Comparison of ENCODE assay signal across 16 cellular contexts in the genomic region with DNA sequence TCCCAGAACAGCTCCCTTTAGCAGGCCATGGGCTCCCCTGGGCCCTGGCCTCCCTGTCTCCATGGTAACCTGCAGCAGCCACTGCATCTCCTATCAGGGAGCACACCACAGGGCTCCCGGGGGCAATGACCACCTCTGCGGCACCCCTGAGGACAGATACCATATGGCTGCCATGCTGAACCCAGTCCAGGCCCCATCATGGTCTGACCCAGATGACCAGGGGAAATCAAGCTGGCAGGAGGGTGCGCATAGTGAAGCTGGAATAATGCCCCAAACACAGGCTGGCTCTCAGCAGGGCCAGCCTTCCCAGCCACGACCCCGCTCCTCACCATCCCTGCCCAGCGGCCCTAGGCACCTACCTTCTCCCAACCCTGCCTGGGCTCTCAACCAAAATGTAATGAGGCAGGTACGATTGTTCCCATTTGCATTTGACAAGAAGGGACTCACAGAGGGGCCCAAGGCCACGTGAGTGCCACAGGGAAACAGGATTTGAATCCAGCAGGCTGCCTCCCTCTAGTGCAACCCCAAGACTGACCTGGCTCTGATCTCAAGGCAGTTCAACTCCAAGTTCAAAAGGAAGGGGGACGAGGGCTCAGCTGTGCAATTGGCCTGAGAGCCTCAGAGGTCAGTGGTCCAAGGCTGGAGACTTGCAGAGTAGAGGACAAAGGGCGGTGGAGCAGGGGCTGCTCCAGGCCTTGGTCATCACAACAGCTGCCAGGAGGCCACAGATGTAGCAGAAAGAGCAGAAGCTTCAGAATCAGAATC. TPM values are rescaled to one million over a fixed set of nuclear protein-coding genes. Genes with fewer than 3 reads are reported as not detected.
"Had no signal": no experiment of that assay in that cellular context is flagged by ENCODE, and none has a peak within 500 bp of the region (broad histone marks: within the 10 kb centered on the region; RNA-seq: fewer than 3 reads in every experiment).

No MANE protein-coding gene starts in this region.

- H3K9me3 ChIP-seq: colonic mucosa, heart right ventricle had no signal

- H3K36me3 Mint-ChIP-seq: activated naive CD8-positive, alpha-beta T cell treated with anti-CD3 and anti-CD28 coated beads, Interleukin-2, amount 10 ng/mL, durations not matched to agents 7 days and 5 days; type B pancreatic cell had no signal

- H3K27ac ChIP-seq: colonic mucosa, heart right ventricle, VCaP had no signal

- H3K4me3 ChIP-seq: colonic mucosa, heart right ventricle had no signal

- H3K9me3 Mint-ChIP-seq: activated CD4-positive, alpha-beta memory T cell treated with anti-CD3 and anti-CD28 coated beads, Interleukin-2, amount 10 ng/mL, durations not matched to agents 7 days and 5 days; activated naive CD8-positive, alpha-beta T cell treated with anti-CD3 and anti-CD28 coated beads, Interleukin-2, amount 10 ng/mL, durations not matched to agents 7 days and 5 days; activated T-cell treated with anti-CD3 and anti-CD28 coated beads, Interleukin-2, amount 50 U/mL, for 72 hours; type B pancreatic cell had no signal

- H3K27ac Mint-ChIP-seq: activated CD4-positive, alpha-beta memory T cell treated with anti-CD3 and anti-CD28 coated beads, Interleukin-2, amount 10 ng/mL, durations not matched to agents 7 days and 5 days; activated CD4-positive, alpha-beta T cell treated with anti-CD3 and anti-CD28 coated beads for 36 hours; activated naive CD8-positive, alpha-beta T cell treated with anti-CD3 and anti-CD28 coated beads, Interleukin-2, amount 10 ng/mL, durations not matched to agents 7 days and 5 days; activated T-cell treated with anti-CD3 and anti-CD28 coated beads, Interleukin-2, amount 50 U/mL, for 72 hours; type B pancreatic cell had no signal

- DNase-seq: activated CD4-positive, alpha-beta memory T cell treated with anti-CD3 and anti-CD28 coated beads, Interleukin-2, amount 10 ng/mL, durations not matched to agents 7 days and 5 days; activated CD4-positive, alpha-beta T cell treated with anti-CD3 and anti-CD28 coated beads for 36 hours; activated naive CD8-positive, alpha-beta T cell treated with anti-CD3 and anti-CD28 coated beads, Interleukin-2, amount 10 ng/mL, durations not matched to agents 7 days and 5 days; activated T-cell treated with anti-CD3 and anti-CD28 coated beads, Interleukin-2, amount 50 U/mL, for 72 hours; colonic mucosa; effector CD4-positive, alpha-beta T cell; heart right ventricle; right cardiac atrium; stimulated activated CD4-positive, alpha-beta T cell treated with anti-CD3 and anti-CD28 coated beads, Interleukin-2, amount 100 ng/mL, for 24 hours; stimulated activated naive CD4-positive, alpha-beta T cell treated with Interleukin-2 at 50 U/mL for 16 hours; T-helper 1 cell had no signal

- H3K4me1 ChIP-seq: colonic mucosa had no signal

- ATAC-seq: activated CD4-positive, alpha-beta T cell treated with anti-CD3 and anti-CD28 coated beads for 36 hours; activated T-cell treated with anti-CD3 and anti-CD28 coated beads, Interleukin-2, amount 50 U/mL, for 72 hours; heart right ventricle; right cardiac atrium had no signal

- H3K36me3 ChIP-seq: colonic mucosa, heart right ventricle had no signal

- H3K4me3 Mint-ChIP-seq: activated CD4-positive, alpha-beta memory T cell treated with anti-CD3 and anti-CD28 coated beads, Interleukin-2, amount 10 ng/mL, durations not matched to agents 7 days and 5 days; activated CD4-positive, alpha-beta T cell treated with anti-CD3 and anti-CD28 coated beads for 36 hours; activated naive CD8-positive, alpha-beta T cell treated with anti-CD3 and anti-CD28 coated beads, Interleukin-2, amount 10 ng/mL, durations not matched to agents 7 days and 5 days had no signal

- FAIRE-seq: frontal cortex had no signal

RNA-seq across cellular contexts. Expression of gene RUNDC3A, which starts 2.4 kb away (rescaled TPM):
- total RNA-seq: fibroblast of lung had no signal
- polyA plus RNA-seq: fibroblast of lung had no signal

RNA-seq across cellular contexts. Expression of gene SLC4A1, which starts 42.9 kb away (rescaled TPM):
- total RNA-seq: activated CD4-positive, alpha-beta memory T cell treated with anti-CD3 and anti-CD28 coated beads, Interleukin-2, amount 10 ng/mL, durations not matched to agents 7 days and 5 days; activated CD4-positive, alpha-beta T cell treated with anti-CD3 and anti-CD28 coated beads for 36 hours; activated naive CD8-positive, alpha-beta T cell treated with anti-CD3 and anti-CD28 coated beads, Interleukin-2, amount 10 ng/mL, durations not matched to agents 7 days and 5 days; activated T-cell treated with anti-CD3 and anti-CD28 coated beads, Interleukin-2, amount 50 U/mL, for 72 hours; fibroblast of lung; kidney epithelial cell had no signal
- polyA plus RNA-seq: fibroblast of lung had no signal
